Comparison of ENCODE assay signal across 10 cellular contexts in the genomic region with DNA sequence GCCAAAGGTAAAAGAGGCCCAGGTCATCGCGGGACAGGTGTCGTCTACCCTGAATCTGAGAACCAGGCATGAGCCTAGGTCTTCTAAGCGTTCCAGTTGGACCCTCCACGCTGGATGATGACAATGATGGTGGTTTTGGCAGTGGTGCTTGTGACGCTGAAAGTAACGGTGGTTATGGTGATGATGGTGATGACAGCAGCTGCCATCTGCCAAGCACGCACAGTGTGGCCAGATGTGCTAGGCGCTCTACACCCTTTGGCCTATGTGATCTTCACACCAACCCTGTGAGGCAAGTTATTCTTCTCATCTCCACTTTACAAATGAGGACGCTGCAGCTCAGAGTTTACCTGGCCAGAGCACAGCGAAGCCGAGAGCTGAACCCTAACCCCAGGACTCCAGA.
A peak's percentile ranks its signal among the peaks of the same experiment; 100 is the strongest.
DNase-seq lines count a peak whose midpoint lies in the region; ATAC-seq and TF ChIP-seq lines count a peak whose summit lies in the region.
"Had no signal": no experiment of that assay in that cellular context is flagged by ENCODE, and none has a peak within 500 bp of the region (broad histone marks: within the 10 kb centered on the region; RNA-seq: fewer than 3 reads in every experiment).

No MANE protein-coding gene starts in this region.

- H2BK20ac ChIP-seq in H9 (ENCODE audit: low read depth, low read length, poor library complexity, severe bottlenecking) = no peak overlapping the region

- no peak for TF ChIP-seq POLR2A in spleen (IDR thresholded peaks at IDR 0.05)

- no peak for ATAC-seq in HG02870 (IDR thresholded peaks at IDR 0.05; ENCODE audit: unreplicated experiment)

- intact Hi-C loops in spleen (cut with DNase I; ENCODE audit: low total_unique reads) = no loop called here

- H3K14ac ChIP-seq in H9 (ENCODE audit: insufficient read depth, low read length) = peak overlapping the region; percentile 6; the same call in 1 of the 2 replicates

- H3K4me3 ChIP-seq in iPS-20b (ENCODE audit: low read length) (no peak overlapping the region), spleen (peak overlapping the region in 1 of 8 donors; percentile 58)
- H3K4me3 ChIP-seq: SK-N-MC had no signal

- no peak overlapping the region for H3K4ac ChIP-seq in H9 (ENCODE audit: low read depth, low read length)

- H4K8ac ChIP-seq in H9 (replicated peaks; ENCODE audit: insufficient read length, low read depth, low read length) = no peak overlapping the region

- no peaks in the 10 kb centered on the region for H3K23me2 ChIP-seq in H9 (ENCODE audit: insufficient read length, low read depth, low read length, poor library complexity, severe bottlenecking)

- no peak overlapping the region for H2BK15ac ChIP-seq in H9 (ENCODE audit: low read depth, low read length)

- H3K23ac ChIP-seq in H9 (ENCODE audit: insufficient read length, low read depth, low read length) = no peak overlapping the region

- H3K4me1 ChIP-seq in H9 (ENCODE audit: insufficient read depth, low read length) (peaks cover 6% of the 10 kb centered on the region; the same call in 1 of the 2 replicates), iPS-20b (ENCODE audit: insufficient read depth, low read length) (peaks cover 17% of the 10 kb centered on the region), spleen (peaks cover 85 to 100% (median 100%) of the 10 kb centered on the region in 6 donors)

- no peak overlapping the region for H4K5ac ChIP-seq in H9 (ENCODE audit: insufficient read length, low read depth, low read length)

- H3K4me2 ChIP-seq in H9 (ENCODE audit: insufficient read depth, insufficient read length, low read length) = no peak overlapping the region

- H3K79me1 ChIP-seq in H9 (ENCODE audit: insufficient read depth, low read depth, low read length, poor library complexity, severe bottlenecking) = no peaks in the 10 kb centered on the region

- TF ChIP-seq CTCF in H9 (conservative IDR thresholded peaks at IDR 0.05) (no peak), VCaP (conservative IDR thresholded peaks at IDR 0.05) (no peak), spleen (IDR thresholded peaks at IDR 0.05 in 8 of 11, conservative IDR thresholded peaks at IDR 0.05 in 3 of 11) (no peak)

- H3K9me3 Mint-ChIP-seq in H9 = no peaks in the 10 kb centered on the region

- no peak overlapping the region for H2AK5ac ChIP-seq in H9 (ENCODE audit: insufficient read length, low read length)

- H3K9ac ChIP-seq in H9 (ENCODE audit: extremely low read depth, insufficient read length, low read length) = no peak overlapping the region
- H3K9ac ChIP-seq in iPS-20b (ENCODE audit: low read depth, low read length) = 0 out of 2 replicates have a peak overlapping the region, but pooled peaks have one; percentile 10

- H3K27me3 Mint-ChIP-seq in H9 (ENCODE audit: low read depth) = no peaks in the 10 kb centered on the region

- no peak overlapping the region for H2BK5ac ChIP-seq in H9 (ENCODE audit: insufficient read length, low read length)

- no peak overlapping the region for H2BK12ac ChIP-seq in H9 (ENCODE audit: insufficient read length, low read depth, low read length)

- peaks cover 38 to 48% of the 10 kb centered on the region in 2 experiments for H3K4me1 Mint-ChIP-seq in H9

- H2BK120ac ChIP-seq in H9 (ENCODE audit: low read depth, low read length, poor library complexity, severe bottlenecking) = no peak overlapping the region

- H3K4me3 Mint-ChIP-seq in H9 = peak overlapping the region in 1 of 2 experiments; percentile 8; a peak in 1 of 5 replicates

- H3T11ph ChIP-seq in H9 (ENCODE audit: low read length) = no peak overlapping the region

- H3K27ac Mint-ChIP-seq in H9 = peak overlapping the region; percentile 42 to 93 (median 89); a peak in 5 of 7 replicates

- H4K20me1 ChIP-seq in H9 (ENCODE audit: control insufficient read depth, insufficient read depth, insufficient read length) = peaks cover 2% of the 10 kb centered on the region

- no peaks in the 10 kb centered on the region for H3K36me3 ChIP-seq in iPS-20b (ENCODE audit: insufficient read depth, low read depth, low read length)
- H3K36me3 ChIP-seq in spleen = peaks cover 0 to 41% (median 0%) of the 10 kb centered on the region in 6 donors

- peak overlapping the region; percentile 33 for H3K18ac ChIP-seq in H9 (ENCODE audit: insufficient read length, low read depth, low read length)

- WGBS in H9 (ENCODE audit: extremely low coverage, insufficient read length, low lambda C conversion rate) = no CpG with 5 or more reads among the region's 12 CpGs
- WGBS in spleen, 5 donors = 90 to 93% (median 90%) methylated on average over 12 of the region's 12 CpGs

- no peak overlapping the region for H4K91ac ChIP-seq in H9 (ENCODE audit: insufficient read length, low read depth, low read length)

- no peaks in the 10 kb centered on the region for H3K79me2 ChIP-seq in H9 (ENCODE audit: insufficient read depth, low read length)

- H3K27me3 ChIP-seq in H9 (ENCODE audit: insufficient read depth, low read length) (no peaks in the 10 kb centered on the region), iPS-20b (ENCODE audit: insufficient read depth, low read length) (no peaks in the 10 kb centered on the region), spleen (replicated peaks in 1 of 7) (no peaks in the 10 kb centered on the region)

- H3K9me3 ChIP-seq in H9 (ENCODE audit: control insufficient read depth, low read depth, low read length) (no peaks in the 10 kb centered on the region), iPS-20b (ENCODE audit: insufficient read depth, low read depth, low read length) (no peaks in the 10 kb centered on the region), spleen (no peaks in the 10 kb centered on the region)

- no peak overlapping the region for H2AFZ ChIP-seq in H9 (ENCODE audit: low read length)

- H3K36me3 Mint-ChIP-seq in H9 (ENCODE audit: insufficient read depth in 1 of 3, low read depth in 3 of 3) = 0 out of 7 replicates have a peak, but pooled peaks cover 0 to 2% (median 0%) of the 10 kb centered on the region in 3 experiments

- DNase-seq in H9 (no peak), spleen (peak; percentile 58), GOT3 (lab: John Stamatoyannopoulos, UW) (no peak), DMS 273 (lab: John Stamatoyannopoulos, UW; ENCODE audit: unreplicated experiment) (no peak)
- DNase-seq: NCI-H1092, NCI-H69 had no signal

- H3K56ac ChIP-seq in H9 (ENCODE audit: insufficient read length, low read depth, low read length) = no peak overlapping the region

- H3K27ac ChIP-seq in H9 (ENCODE audit: insufficient read length, low read depth, low read length) = no peak overlapping the region
- H3K27ac ChIP-seq in VCaP = peak overlapping the region; percentile 22
- H3K27ac ChIP-seq in iPS-20b (ENCODE audit: low read length) = no peak overlapping the region
- peak overlapping the region in 7 of 8 donors; percentile 53 to 97 (median 92) for H3K27ac ChIP-seq in spleen
- H3K27ac ChIP-seq: SK-N-MC had no signal

Comparison
In these comparisons a context has a peak if more than half of its experiments do, and no peak if none do; other contexts are left out.
1. H3K27ac ChIP-seq: peak in VCaP (single experiment) and spleen (7 of 8); none in H9 (single experiment) and iPS-20b (single experiment).